Comparison of ENCODE assay signal across 2 cellular contexts in genomic region chr7:111789880-111790279, GRCh38.
TF ChIP-seq lines count a peak whose summit lies in the region.

No MANE protein-coding gene starts in this region.

TF ChIP-seq in endothelial cell of umbilical vein, 7 proteins besides CTCF, POLR2A, EP300 and RAD21:
- TF ChIP-seq POLR2AphosphoS5 (IDR thresholded peaks at IDR 0.05; ENCODE audit: insufficient read depth, low read depth, low read length) (no peak), MYC (IDR thresholded peaks at IDR 0.05; ENCODE audit: low read depth, low read length) (no peak)

TF ChIP-seq in HepG2, 621 proteins besides CTCF, POLR2A, EP300 and RAD21:
- no peak for TF ChIP-seq PBX2 (CRISPR knock-in tag; IDR thresholded peaks at IDR 0.05)
- no peak for TF ChIP-seq ZBTB40 (IDR thresholded peaks at IDR 0.05)
- peak; percentile 57; the same call in 1 of the 2 replicates for TF ChIP-seq ZBTB40 (CRISPR knock-in tag; IDR thresholded peaks at IDR 0.05)
- no peak for TF ChIP-seq ZBTB7B (CRISPR knock-in tag; IDR thresholded peaks at IDR 0.05)
- no peak for TF ChIP-seq HHEX (CRISPR knock-in tag; IDR thresholded peaks at IDR 0.05)
- TF ChIP-seq, protein P1, sequence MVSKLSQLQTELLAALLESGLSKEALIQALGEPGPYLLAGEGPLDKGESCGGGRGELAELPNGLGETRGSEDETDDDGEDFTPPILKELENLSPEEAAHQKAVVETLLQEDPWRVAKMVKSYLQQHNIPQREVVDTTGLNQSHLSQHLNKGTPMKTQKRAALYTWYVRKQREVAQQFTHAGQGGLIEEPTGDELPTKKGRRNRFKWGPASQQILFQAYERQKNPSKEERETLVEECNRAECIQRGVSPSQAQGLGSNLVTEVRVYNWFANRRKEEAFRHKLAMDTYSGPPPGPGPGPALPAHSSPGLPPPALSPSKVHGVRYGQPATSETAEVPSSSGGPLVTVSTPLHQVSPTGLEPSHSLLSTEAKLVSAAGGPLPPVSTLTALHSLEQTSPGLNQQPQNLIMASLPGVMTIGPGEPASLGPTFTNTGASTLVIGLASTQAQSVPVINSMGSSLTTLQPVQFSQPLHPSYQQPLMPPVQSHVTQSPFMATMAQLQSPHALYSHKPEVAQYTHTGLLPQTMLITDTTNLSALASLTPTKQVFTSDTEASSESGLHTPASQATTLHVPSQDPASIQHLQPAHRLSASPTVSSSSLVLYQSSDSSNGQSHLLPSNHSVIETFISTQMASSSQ (IDR thresholded peaks at IDR 0.05; ENCODE audit: low read depth), result 0 out of 2 replicates have a peak, but pooled peaks have one; percentile 56
- TF ChIP-seq, protein P1 (CRISPR knock-in tag; IDR thresholded peaks at IDR 0.05; ENCODE audit: borderline replicate concordance), result peak; percentile 48; the same call in 1 of the 2 replicates
- TF ChIP-seq NCOR1 (IDR thresholded peaks at IDR 0.05; ENCODE audit: borderline replicate concordance, low read length), result no peak
- no peak for TF ChIP-seq HMGA1 (CRISPR knock-in tag; conservative IDR thresholded peaks at IDR 0.05)
- peak; percentile 50; the same call in 1 of the 2 replicates for TF ChIP-seq HNF1B (CRISPR knock-in tag; IDR thresholded peaks at IDR 0.05)
- TF ChIP-seq ISL2 (CRISPR knock-in tag; IDR thresholded peaks at IDR 0.05), result no peak
- TF ChIP-seq ZNF614 (CRISPR knock-in tag; IDR thresholded peaks at IDR 0.05; ENCODE audit: borderline replicate concordance), result no peak
- TF ChIP-seq ZNF562 (CRISPR knock-in tag; IDR thresholded peaks at IDR 0.05; ENCODE audit: borderline replicate concordance), result no peak
- TF ChIP-seq ZNF512B (CRISPR knock-in tag; IDR thresholded peaks at IDR 0.05; ENCODE audit: borderline replicate concordance), result no peak
- TF ChIP-seq ZSCAN12 (CRISPR knock-in tag; IDR thresholded peaks at IDR 0.05), result no peak
